Comparison of ENCODE assay signal across 1 cellular context in genomic region chr17:13561606-13562270, GRCh38.
A peak's percentile ranks its signal among the peaks of the same experiment; 100 is the strongest.
TF ChIP-seq lines count a peak whose summit lies in the region.

No MANE protein-coding gene starts in this region.

TF ChIP-seq in IMR-90, 13 proteins besides CTCF, POLR2A, EP300 and RAD21 (continued from another document):
- TF ChIP-seq USF2 (IDR thresholded peaks at IDR 0.05; ENCODE audit: low read depth, low read length) (0 out of 2 replicates have a peak, but pooled peaks have one; percentile 72), FOS (IDR thresholded peaks at IDR 0.05; ENCODE audit: low read depth, low read length) (no peak), SMC3 (IDR thresholded peaks at IDR 0.05; ENCODE audit: low read depth, low read length) (no peak)
TF ChIP-seq in IMR-90: peak in this region for 2.
